In genomic region chr16:14300631-14301149, GRCh38 we compare ENCODE assay signal across 8 cellular contexts.
DNase-seq lines count a peak whose midpoint lies in the region; ATAC-seq and TF ChIP-seq lines count a peak whose summit lies in the region.

No MANE protein-coding gene starts in this region.

- H3K9me3 Mint-ChIP-seq in CD8-positive, alpha-beta T cell, result no peaks in the 10 kb centered on the region

- peak in 4 of 7 experiments; percentile 27 to 64 (median 34) for DNase-seq in CD8-positive, alpha-beta T cell
- peak; percentile 60 for DNase-seq in LNCaP clone FGC (ENCODE audit: low read depth)
- DNase-seq in SK-MEL-5 (ENCODE audit: low read depth, low spot score), result peak; percentile 70
- peak; percentile 90 for DNase-seq in cardiac fibroblast (ENCODE audit: low read depth in 2 of 2)
- DNase-seq in kidney tubule cell (ENCODE audit: low spot score), result peak; percentile 83
- peak; percentile 41 for DNase-seq in stimulated activated CD8-positive, alpha-beta memory T cell treated with anti-CD3 and anti-CD28 coated beads, Interleukin-4, amount 100 ng/mL, for 48 hours
- no peak for DNase-seq in activated effector memory CD4-positive, alpha-beta T cell treated with Interleukin-2 at 50 U/mL for 16 hours

- intact Hi-C loops in CD8-positive, alpha-beta T cell (cut with DNase I, micrococcal nuclease), result loop anchor here (1.0 to 10.0 kb wide), 4 partner anchors 14 to 332 kb away; partner anchors contain the start of genes BFAR (in 1 of the 2) and PARN (in 1 of the 2)

- CTCF ChIA-PET in CD8-positive, alpha-beta T cell (lab: Charles Lee), result interaction anchor here (0.8 to 3.4 kb wide), 11 partner anchors 8 to 378 kb away, joined by 3 to 18 read pairs (median 4); no protein-coding TSS in a partner anchor

- H3K27me3 Mint-ChIP-seq in CD8-positive, alpha-beta T cell (ENCODE audit: low read depth), result peaks cover 2% of the 10 kb centered on the region

- peak; percentile 50 for ATAC-seq in CD8-positive, alpha-beta T cell
- ATAC-seq in GM19351 (IDR thresholded peaks at IDR 0.05; ENCODE audit: unreplicated experiment), result peak; percentile 58

- H3K27me3 ChIP-seq in CD8-positive, alpha-beta T cell (ENCODE audit: insufficient read depth, low read length), result no peaks in the 10 kb centered on the region

- no peak overlapping the region for H3K27ac Mint-ChIP-seq in CD8-positive, alpha-beta T cell

- H3K4me3 Mint-ChIP-seq in CD8-positive, alpha-beta T cell, result peak overlapping the region; percentile 86

- in situ Hi-C loops in SK-MEL-5 (cut with HindIII; ENCODE audit: low pct_unique_long_range_greater_than_20kb, low sequenced_read_pairs), result no loop called here

- H3K4me1 ChIP-seq in CD8-positive, alpha-beta T cell (ENCODE audit: insufficient read depth, low read length), result peaks cover 16% of the 10 kb centered on the region

- H3K36me3 Mint-ChIP-seq in CD8-positive, alpha-beta T cell, result no peaks in the 10 kb centered on the region

- no peak overlapping the region for H3K27ac ChIP-seq in CD8-positive, alpha-beta T cell (ENCODE audit: low read depth, low read length)

- no peak overlapping the region for H3K4me3 ChIP-seq in CD8-positive, alpha-beta T cell (ENCODE audit: low read depth, low read length)
- H3K4me3 ChIP-seq in LNCaP clone FGC (ENCODE audit: low read depth, low read length), result no peak overlapping the region
- no peak overlapping the region for H3K4me3 ChIP-seq in cardiac fibroblast (replicated peaks in 1 of 2; ENCODE audit: low read depth in 2 of 2, low read length in 2 of 2)

- no peaks in the 10 kb centered on the region for H3K9me3 ChIP-seq in CD8-positive, alpha-beta T cell (ENCODE audit: low read length)

- peak; percentile 28 for TF ChIP-seq CTCF in CD8-positive, alpha-beta T cell (IDR thresholded peaks at IDR 0.05)
- TF ChIP-seq CTCF in LNCaP clone FGC (IDR thresholded peaks at IDR 0.05; ENCODE audit: control insufficient read depth, extremely low read depth, insufficient read depth), result peak; percentile 96
- TF ChIP-seq CTCF in cardiac fibroblast (IDR thresholded peaks at IDR 0.05; ENCODE audit: low read depth, low read length), result peak; percentile 60

- POLR2A ChIA-PET in CD8-positive, alpha-beta T cell (lab: Charles Lee), result interaction anchor here (1.1 kb wide), 1 partner anchor 15 kb away, joined by 3 read pairs; no protein-coding TSS in a partner anchor

- H3K36me3 ChIP-seq in CD8-positive, alpha-beta T cell (ENCODE audit: insufficient read depth, low read length), result no peaks in the 10 kb centered on the region

- peaks cover 16% of the 10 kb centered on the region for H3K4me1 Mint-ChIP-seq in CD8-positive, alpha-beta T cell (ENCODE audit: low read depth)

Comparison
In these comparisons a context has a peak if more than half of its experiments do, and no peak if none do; other contexts are left out.
1. CTCF ChIP-seq: peak in every context shown above with its lines; median percentile 96 in LNCaP clone FGC; 60 in cardiac fibroblast; 28 in CD8-positive, alpha-beta T cell.